ENCODE assay signal across 16 cellular contexts in genomic region chr16:85720319-85720637, GRCh38. TPM values are rescaled to one million over a fixed set of nuclear protein-coding genes. Genes with fewer than 3 reads are reported as not detected.
DNase-seq lines count a peak whose midpoint lies in the region; ATAC-seq and TF ChIP-seq lines count a peak whose summit lies in the region.
"Had no signal": no experiment of that assay in that cellular context is flagged by ENCODE, and none has a peak within 500 bp of the region (broad histone marks: within the 10 kb centered on the region; RNA-seq: fewer than 3 reads in every experiment).

No MANE protein-coding gene starts in this region.

- H3K36me3 ChIP-seq in RWPE2 (ENCODE audit: low read depth), result peaks cover 78% of the 10 kb centered on the region
- H3K36me3 ChIP-seq in stomach, result no peaks in the 10 kb centered on the region
- H3K36me3 ChIP-seq: ascending aorta, gastroesophageal sphincter had no signal

- H3K27me3 ChIP-seq in RWPE2 (ENCODE audit: insufficient read depth, poor library complexity, severe bottlenecking) (no peaks in the 10 kb centered on the region), stomach (peaks cover 0 to 11% (median 0%) of the 10 kb centered on the region in 3 donors)
- H3K27me3 ChIP-seq: ascending aorta, gastroesophageal sphincter had no signal

- ATAC-seq in RWPE2 (ENCODE audit: low read depth) (peak; percentile 92), left ventricle myocardium superior (peak; percentile 51), HG02970 (IDR thresholded peaks at IDR 0.05; ENCODE audit: low FRiP score, unreplicated experiment) (no peak), HG03565 (IDR thresholded peaks at IDR 0.05; ENCODE audit: unreplicated experiment) (no peak)
- ATAC-seq: effector memory CD8-positive, alpha-beta T cell; gastroesophageal sphincter had no signal

- TF ChIP-seq CTCF in RWPE2 (IDR thresholded peaks at IDR 0.05; ENCODE audit: poor library complexity, severe bottlenecking) (no peak), stomach (IDR thresholded peaks at IDR 0.05) (no peak)

- no peak for TF ChIP-seq POLR2A in stomach (IDR thresholded peaks at IDR 0.05)

- no peak for TF ChIP-seq EP300 in stomach (IDR thresholded peaks at IDR 0.05)

- H3K4me1 ChIP-seq in RWPE2 (ENCODE audit: insufficient read depth, poor library complexity, severe bottlenecking) (peaks cover 41% of the 10 kb centered on the region), stomach (peaks cover 0 to 28% (median 5%) of the 10 kb centered on the region in 4 donors)
- H3K4me1 ChIP-seq: ascending aorta had no signal

- intact Hi-C loops in left ventricle myocardium superior (cut with micrococcal nuclease), result no loop called here
- intact Hi-C loops in stomach (cut with DNase I; ENCODE audit: low total_unique reads), result no loop called here

- peak overlapping the region; percentile 71 for H3K27ac ChIP-seq in RWPE2 (ENCODE audit: poor library complexity, severe bottlenecking)
- H3K27ac ChIP-seq in stomach, result no peak overlapping the region
- H3K27ac ChIP-seq: 22Rv1, ascending aorta, gastroesophageal sphincter had no signal

- H3K9me3 ChIP-seq in RWPE2 (ENCODE audit: severe bottlenecking), result no peaks in the 10 kb centered on the region
- H3K9me3 ChIP-seq in stomach, result no peaks in the 10 kb centered on the region
- H3K9me3 ChIP-seq: ascending aorta, gastroesophageal sphincter had no signal

- H3K4me3 ChIP-seq in RWPE2 (ENCODE audit: severe bottlenecking) (no peak overlapping the region), stomach (no peak overlapping the region)
- H3K4me3 ChIP-seq: ascending aorta, gastroesophageal sphincter had no signal

- WGBS in stomach, 5 donors, result 42 to 73% (median 53%) methylated on average over 3 of the region's 3 CpGs

- peak; percentile 15 for DNase-seq in NCI-H2029 (lab: John Stamatoyannopoulos, UW)
- no peak for DNase-seq in NCI-H2029 treated with DMSO at 0.1 percent for 48 hours (lab: John Stamatoyannopoulos, UW)
- DNase-seq in RWPE2 (ENCODE audit: low spot score), result peak; percentile 93
- peak; percentile 43 for DNase-seq in left ventricle myocardium superior
- peak; percentile 47 for DNase-seq in stomach
- no peak for DNase-seq in activated gamma-delta T cell treated with Interleukin-2 at 50 U/mL for 16 hours
- DNase-seq: effector memory CD8-positive, alpha-beta T cell; H9; NCI-H1105; NCI-H446 had no signal

RNA-seq across cellular contexts. Expression of gene C16orf74, which starts 30.6 kb away (rescaled TPM):
- total RNA-seq in left ventricle myocardium superior, result 1.7 TPM
- total RNA-seq in stomach, result 10 to 100 TPM in 1 of 5 donors, 1 to 10 TPM in 2, not detected in 2; 1.1 to 24.9 (median 2.9) TPM
- 10 to 100 TPM in 1 of 3 donors, 1 to 10 TPM in 1, not detected in 1; 4.6 to 12.4 TPM for polyA plus RNA-seq in stomach
- total RNA-seq: activated T-helper 1 cell treated with anti-CD3 and anti-CD28 coated beads, Interleukin-12 subunit alpha, Interleukin-12 subunit beta, Interleukin-2, Interleukin-4 antibody, amounts not matched to agents 30 ng/mL and 10 ng/mL and 1 ng/mL, durations not matched to agents 14 hours and 24 hours and 36 hours; ascending aorta had no signal

RNA-seq across cellular contexts. Expression of gene GINS2, which starts 31.5 kb away (rescaled TPM):
- total RNA-seq in left ventricle myocardium superior (0.42 TPM), stomach (1 to 10 TPM in 3 of 5 donors, under 1 TPM in 1, not detected in 1; 0.87 to 2.0 (median 1.9) TPM)
- 1 to 10 TPM; 1.5 to 3.6 (median 2.9) TPM for polyA plus RNA-seq in stomach
- total RNA-seq: ascending aorta had no signal

Comparison
In these comparisons a context has a peak if more than half of its experiments do, and no peak if none do; other contexts are left out.
1. DNase-seq: peak in NCI-H2029 (single experiment), RWPE2 (single experiment), left ventricle myocardium superior (single experiment) and stomach (single experiment); none in NCI-H2029 treated with DMSO at 0.1 percent for 48 hours (single experiment) and activated gamma-delta T cell treated with Interleukin-2 at 50 U/mL for 16 hours (single experiment).
2. ATAC-seq: peak in RWPE2 (single experiment) and left ventricle myocardium superior (single experiment); none in HG02970 (single experiment) and HG03565 (single experiment).